In the genomic region with DNA sequence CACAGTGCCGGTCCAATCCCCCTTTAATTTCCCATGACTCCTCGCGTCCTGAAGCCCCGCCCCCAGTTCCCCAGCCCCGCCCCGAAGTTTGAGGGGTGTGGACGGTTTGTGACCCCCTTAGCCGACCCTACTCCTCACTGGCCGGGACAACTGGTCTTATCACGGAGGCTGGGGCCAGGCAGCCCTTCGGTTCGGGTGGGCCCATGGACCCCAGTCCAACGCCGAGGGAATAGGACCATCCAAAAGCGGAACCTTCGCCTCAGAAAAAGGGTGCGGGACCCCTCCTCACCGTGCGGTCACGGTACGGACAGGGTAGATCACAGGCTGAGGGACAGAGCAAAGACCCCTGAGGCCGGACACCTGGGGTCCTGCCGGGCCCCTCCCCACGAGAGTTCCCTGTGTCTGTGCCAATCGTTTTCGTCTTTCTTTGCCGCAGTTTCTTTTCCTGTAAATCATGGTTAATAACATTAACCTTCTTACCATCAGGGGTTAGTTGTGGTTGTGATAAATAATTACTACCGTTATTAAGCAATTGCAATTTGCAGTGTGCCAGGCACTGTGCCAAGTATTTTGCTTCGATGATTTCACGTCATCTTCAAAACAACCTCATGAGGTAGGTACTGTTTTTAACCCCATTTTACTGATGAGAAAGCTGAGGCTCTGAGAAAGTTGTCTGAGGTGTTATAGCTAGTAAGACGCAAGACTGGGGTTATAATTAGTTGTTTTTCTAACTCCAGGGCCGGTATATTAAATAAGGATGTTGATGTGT, we compare ENCODE assay signal across 8 cellular contexts. TPM values are rescaled to one million over a fixed set of nuclear protein-coding genes. Genes with fewer than 3 reads are reported as not detected.
DNase-seq lines count a peak whose midpoint lies in the region; ATAC-seq and TF ChIP-seq lines count a peak whose summit lies in the region.

No MANE protein-coding gene starts in this region.

- TF ChIP-seq CTCF in OCI-LY3 (IDR thresholded peaks at IDR 0.05; ENCODE audit: low read depth, low read length) (no peak), lower leg skin (IDR thresholded peaks at IDR 0.05) (no peak), transverse colon (IDR thresholded peaks at IDR 0.05) (no peak)

- no peaks in the 10 kb centered on the region for H3K9me3 Mint-ChIP-seq in central memory CD8-positive, alpha-beta T cell

- H3K9me3 ChIP-seq in OCI-LY3 (ENCODE audit: insufficient read depth, low read length) = no peaks in the 10 kb centered on the region
- no peaks in the 10 kb centered on the region for H3K9me3 ChIP-seq in transverse colon

- H3K27me3 Mint-ChIP-seq in central memory CD8-positive, alpha-beta T cell = no peaks in the 10 kb centered on the region

- no peak for TF ChIP-seq EP300 in transverse colon (IDR thresholded peaks at IDR 0.05; ENCODE audit: low read depth)

- ATAC-seq in HG02678 (IDR thresholded peaks at IDR 0.05; ENCODE audit: unreplicated experiment) = peak; percentile 41
- peak; percentile 56 for ATAC-seq in central memory CD8-positive, alpha-beta T cell (replicated peaks; ENCODE audit: extremely low read depth, poor library complexity, severe bottlenecking)

- H3K36me3 ChIP-seq in OCI-LY3 (replicated peaks; ENCODE audit: low read depth, low read length) (peaks cover 5% of the 10 kb centered on the region), transverse colon (peaks cover 0 to 6% (median 0%) of the 10 kb centered on the region in 4 donors)

- peak overlapping the region; percentile 49; the same call in 1 of the 2 replicates for H2AFZ ChIP-seq in OCI-LY3 (ENCODE audit: low read depth, low read length)

- intact Hi-C loops in lower leg skin (cut with DNase I; ENCODE audit: low total_unique reads) = no loop called here
- intact Hi-C loops in transverse colon (cut with DNase I; ENCODE audit: low total_unique reads) = loop anchor here (10.0 kb wide), 1 partner anchor 957 kb away; the partner anchor contains the start of gene HEXIM1

- no peaks in the 10 kb centered on the region for H3K27me3 ChIP-seq in OCI-LY3 (ENCODE audit: low read depth, low read length)
- no peaks in the 10 kb centered on the region for H3K27me3 ChIP-seq in transverse colon

- TF ChIP-seq POLR2A in lower leg skin (IDR thresholded peaks at IDR 0.05) (no peak), transverse colon (IDR thresholded peaks at IDR 0.05) (no peak)

- peak overlapping the region; percentile 74 for H3K4me2 ChIP-seq in OCI-LY3 (ENCODE audit: low read length)

- peak overlapping the region; percentile 100 for H3K4me3 Mint-ChIP-seq in central memory CD8-positive, alpha-beta T cell

- DNase-seq in activated CD8-positive, alpha-beta memory T cell treated with anti-CD3 and anti-CD28 coated beads, Interleukin-2, amount 50 U/mL, for 24 hours (ENCODE audit: extremely low read depth) = peak; percentile 44
- DNase-seq in activated CD8-positive, alpha-beta memory T cell treated with anti-CD3 and anti-CD28 coated beads, Interleukin-2, amount 50 U/mL, for 48 hours = no peak
- DNase-seq in central memory CD8-positive, alpha-beta T cell (ENCODE audit: low spot score in 2 of 2) = peak in 1 of 2 donors; percentile 40
- DNase-seq in lower leg skin (ENCODE audit: low spot score in 2 of 2) (peak in 1 of 2 donors; percentile 88), transverse colon (no peak), kidney glomerular epithelial cell (lab: John Stamatoyannopoulos, UW) (no peak)

- in situ Hi-C loops in transverse colon (cut with MboI; ENCODE audit: low pct_ligation_motif_present in 1 of 4, low pct_unique_long_range_greater_than_20kb in 1 of 4, low sequenced_read_pairs in 3 of 4) = no loop called here

- peaks cover 22% of the 10 kb centered on the region for H3K36me3 Mint-ChIP-seq in central memory CD8-positive, alpha-beta T cell (ENCODE audit: insufficient read depth)

- H3K4me3 ChIP-seq in OCI-LY3 (ENCODE audit: low read length) = peak overlapping the region; percentile 96
- peak overlapping the region; percentile 61 for H3K4me3 ChIP-seq in lower leg skin (ENCODE audit: low read depth, poor library complexity, severe bottlenecking)
- peak overlapping the region; percentile 92 to 95 (median 93) for H3K4me3 ChIP-seq in transverse colon

- H3K9ac ChIP-seq in OCI-LY3 (ENCODE audit: low read length) = peak overlapping the region; percentile 92

- 1 to 2% methylated on average over 31 to 32 of the region's 32 CpGs for WGBS in lower leg skin, 2 donors
- 2 to 3% methylated on average over 7 to 29 of the region's 32 CpGs for WGBS in transverse colon (ENCODE audit: low coverage in 1 of 2), 2 donors

- peak overlapping the region; percentile 71 for H3K27ac ChIP-seq in OCI-LY3 (ENCODE audit: low read length)
- peak overlapping the region; percentile 95 to 97 (median 96) for H3K27ac ChIP-seq in transverse colon

- H3K27ac Mint-ChIP-seq in central memory CD8-positive, alpha-beta T cell (ENCODE audit: low read depth) = peak overlapping the region; percentile 97

- peaks cover 44% of the 10 kb centered on the region for H3K4me1 Mint-ChIP-seq in central memory CD8-positive, alpha-beta T cell

- H3K79me2 ChIP-seq in OCI-LY3 (ENCODE audit: low read length) = peaks cover 49% of the 10 kb centered on the region

- H4K20me1 ChIP-seq in OCI-LY3 (ENCODE audit: insufficient read depth, low read length) = no peaks in the 10 kb centered on the region; the same call in 1 of the 2 replicates

- H3K4me1 ChIP-seq in OCI-LY3 (ENCODE audit: low read length) = peaks cover 17% of the 10 kb centered on the region
- peaks cover 11 to 35% (median 29%) of the 10 kb centered on the region in 4 donors for H3K4me1 ChIP-seq in transverse colon

RNA-seq across cellular contexts. Expression of gene TMUB2, which starts 0.5 kb away (rescaled TPM):
- total RNA-seq in lower leg skin (10 to 100 TPM; 23.4 to 44.5 (median 34.8) TPM), transverse colon (10 to 100 TPM; 53.4 to 70.5 (median 60.6) TPM)

RNA-seq across cellular contexts. Expression of gene ATXN7L3, which starts 12.4 kb away (rescaled TPM):
- total RNA-seq in lower leg skin (10 to 100 TPM; 62.4 to 77.9 (median 67.8) TPM), transverse colon (10 to 100 TPM; 44.1 to 77.4 (median 52.3) TPM)

RNA-seq across cellular contexts. Expression of gene ASB16, which starts 16.8 kb away (rescaled TPM):
- total RNA-seq in lower leg skin = 1 to 10 TPM in 1 of 4 donors, not detected in 3; 1.1 TPM
- 1 to 10 TPM in 2 of 4 donors, not detected in 2; 1.2 to 2.6 TPM for total RNA-seq in transverse colon

RNA-seq across cellular contexts. Expression of gene UBTF, which starts 32.2 kb away (rescaled TPM):
- total RNA-seq in lower leg skin (10 to 100 TPM; 62.4 to 70.8 (median 65.7) TPM), transverse colon (10 to 100 TPM; 49.4 to 61.6 (median 60.4) TPM)

RNA-seq across cellular contexts. Expression of gene HROB, which starts 45.6 kb away (rescaled TPM):
- 1 to 10 TPM in 3 of 4 donors, under 1 TPM in 1; 0.97 to 4.3 (median 1.5) TPM for total RNA-seq in lower leg skin
- 10 to 100 TPM in 2 of 4 donors, under 1 TPM in 2; 0.32 to 16.9 (median 8.5) TPM for total RNA-seq in transverse colon
